ENCODE assay signal across 17 cellular contexts in the genomic region with DNA sequence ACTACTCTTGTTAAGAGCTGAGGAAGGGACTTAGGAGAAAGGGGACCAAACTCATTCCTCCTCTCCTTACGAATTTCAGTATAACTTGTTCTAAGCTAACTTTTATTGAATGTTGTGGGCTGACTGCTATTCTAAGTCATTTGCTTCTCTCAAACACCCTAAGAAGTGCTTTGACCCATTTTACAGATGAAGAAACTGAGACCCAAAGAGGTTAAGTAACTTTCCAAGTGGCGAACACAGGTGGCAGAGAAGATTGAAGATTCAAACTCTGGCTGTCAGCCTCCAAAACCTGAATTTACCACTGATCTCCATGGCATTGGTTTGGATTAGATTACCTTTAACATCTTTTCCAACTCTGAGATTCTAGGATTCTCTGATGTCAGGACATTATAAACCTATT. TPM values are rescaled to one million over a fixed set of nuclear protein-coding genes. Genes with fewer than 3 reads are reported as not detected.
DNase-seq lines count a peak whose midpoint lies in the region; ATAC-seq and TF ChIP-seq lines count a peak whose summit lies in the region.
"Had no signal": no experiment of that assay in that cellular context is flagged by ENCODE, and none has a peak within 500 bp of the region (broad histone marks: within the 10 kb centered on the region; RNA-seq: fewer than 3 reads in every experiment).

No MANE protein-coding gene starts in this region.

- 86% methylated on average over 2 of the region's 2 CpGs for WGBS in esophagus squamous epithelium, 2 donors
- 97% methylated on average over 2 of the region's 2 CpGs for WGBS in smooth muscle cell (ENCODE audit: low lambda C conversion rate)

- no peak overlapping the region for H3K4me3 ChIP-seq in left ventricle myocardium inferior
- H3K4me3 ChIP-seq in esophagus squamous epithelium, result no peak overlapping the region
- H3K4me3 ChIP-seq in smooth muscle cell, result no peak overlapping the region
- no peak overlapping the region for H3K4me3 ChIP-seq in upper lobe of right lung

- TF ChIP-seq CTCF in left ventricle myocardium inferior (IDR thresholded peaks at IDR 0.05; ENCODE audit: borderline replicate concordance), result no peak
- no peak for TF ChIP-seq CTCF in esophagus squamous epithelium (IDR thresholded peaks at IDR 0.05)
- TF ChIP-seq CTCF in smooth muscle cell (IDR thresholded peaks at IDR 0.05; ENCODE audit: borderline replicate concordance, insufficient read depth, poor library complexity, severe bottlenecking), result no peak
- TF ChIP-seq CTCF in upper lobe of right lung (IDR thresholded peaks at IDR 0.05), result no peak

- H3K27ac ChIP-seq in left ventricle myocardium inferior (replicated peaks), result peak overlapping the region; percentile 86
- peak overlapping the region in 3 of 4 donors; percentile 80 to 92 (median 80) for H3K27ac ChIP-seq in esophagus squamous epithelium
- H3K27ac ChIP-seq in smooth muscle cell (ENCODE audit: low read depth), result peak overlapping the region; percentile 57
- peak overlapping the region; percentile 55 for H3K27ac ChIP-seq in upper lobe of right lung

- TF ChIP-seq POLR2A in esophagus squamous epithelium (IDR thresholded peaks at IDR 0.05), result no peak
- no peak for TF ChIP-seq POLR2A in erythroblast (IDR thresholded peaks at IDR 0.05; ENCODE audit: low read length)

- H2AFZ ChIP-seq in smooth muscle cell (ENCODE audit: low read depth), result no peak overlapping the region

- peaks cover 100% of the 10 kb centered on the region for H4K20me1 ChIP-seq in smooth muscle cell (ENCODE audit: low read depth)

- H3K9ac ChIP-seq in smooth muscle cell (ENCODE audit: low read depth), result no peak overlapping the region

- H3K9me3 ChIP-seq in left ventricle myocardium inferior (replicated peaks), result no peaks in the 10 kb centered on the region
- no peaks in the 10 kb centered on the region for H3K9me3 ChIP-seq in esophagus squamous epithelium
- H3K9me3 ChIP-seq in smooth muscle cell (replicated peaks; ENCODE audit: low read depth), result no peaks in the 10 kb centered on the region
- H3K9me3 ChIP-seq in upper lobe of right lung, result no peaks in the 10 kb centered on the region

- DNase-seq in left ventricle myocardium inferior (no peak), left ventricle myocardium superior (no peak), esophagus squamous epithelium (lab: John Stamatoyannopoulos, UW) (no peak), smooth muscle cell (lab: John Stamatoyannopoulos, UW; ENCODE audit: unreplicated experiment) (no peak), upper lobe of right lung (no peak), erythroblast (lab: John Stamatoyannopoulos, UW) (no peak), NCI-H524 (lab: John Stamatoyannopoulos, UW) (no peak)
- no peak for DNase-seq in effector CD4-positive, alpha-beta T cell
- DNase-seq: CD8-positive, alpha-beta memory T cell; DMS79 treated with DMSO at 0.1 percent for 48 hours; HCEC 1CT; KBM-7; NCI-H1092 treated with DMSO at 0.1 percent for 48 hours; NCI-H2081 treated with DMSO at 0.1 percent for 48 hours; NCI-H510A; NCI-H82 had no signal

- no peak for ATAC-seq in left ventricle myocardium superior
- ATAC-seq in upper lobe of right lung, result no peak

- H3K27me3 ChIP-seq in left ventricle myocardium inferior (ENCODE audit: low read depth) (no peaks in the 10 kb centered on the region), esophagus squamous epithelium (peaks cover 0 to 6% (median 0%) of the 10 kb centered on the region in 4 donors), smooth muscle cell (ENCODE audit: low read depth) (no peaks in the 10 kb centered on the region), upper lobe of right lung (no peaks in the 10 kb centered on the region)

- intact Hi-C loops in left ventricle myocardium inferior (cut with micrococcal nuclease) (no loop called here), left ventricle myocardium superior (cut with micrococcal nuclease) (no loop called here), esophagus squamous epithelium (cut with DNase I) (no loop called here), upper lobe of right lung (cut with DNase I) (no loop called here)

- H3K36me3 ChIP-seq in left ventricle myocardium inferior, result peaks cover 70% of the 10 kb centered on the region
- H3K36me3 ChIP-seq in esophagus squamous epithelium, result peaks cover 0 to 51% (median 6%) of the 10 kb centered on the region in 3 donors
- peaks cover 37% of the 10 kb centered on the region for H3K36me3 ChIP-seq in smooth muscle cell (ENCODE audit: low read depth)
- peaks cover 89% of the 10 kb centered on the region for H3K36me3 ChIP-seq in upper lobe of right lung

- H3K4me1 ChIP-seq in left ventricle myocardium inferior (peaks cover 98% of the 10 kb centered on the region), esophagus squamous epithelium (peaks cover 0 to 66% (median 41%) of the 10 kb centered on the region in 3 donors), smooth muscle cell (ENCODE audit: low read depth) (no peaks in the 10 kb centered on the region), upper lobe of right lung (peaks cover 54% of the 10 kb centered on the region)

- H3K79me2 ChIP-seq in smooth muscle cell (ENCODE audit: low read depth), result peaks cover 23% of the 10 kb centered on the region

- H3K4me2 ChIP-seq in smooth muscle cell, result no peak overlapping the region

- peaks cover 96% of the 10 kb centered on the region for H3F3A ChIP-seq in smooth muscle cell (ENCODE audit: low read depth)

RNA-seq across cellular contexts. Expression of gene TIMP3, which starts 52.2 kb away (rescaled TPM):
- total RNA-seq in left ventricle myocardium inferior (250 TPM), left ventricle myocardium superior (256 TPM), esophagus squamous epithelium (100 to 1,000 TPM in 1 of 4 donors, 10 to 100 TPM in 3; 15.3 to 306 (median 54.2) TPM), smooth muscle cell (3,114 and 3,210 TPM in 2 replicates), upper lobe of right lung (749 TPM)
- 3,050 and 3,942 TPM in 2 replicates for polyA plus RNA-seq in smooth muscle cell
- total RNA-seq: G401 had no signal
- polyA plus RNA-seq: CD8-positive, alpha-beta memory T cell had no signal
